11 cellular contexts compared by ENCODE assay signal in genomic region chr4:125045311-125045710, GRCh38.
DNase-seq lines count a peak whose midpoint lies in the region; ATAC-seq and TF ChIP-seq lines count a peak whose summit lies in the region.
"Had no signal": no experiment of that assay in that cellular context is flagged by ENCODE, and none has a peak within 500 bp of the region (broad histone marks: within the 10 kb centered on the region; RNA-seq: fewer than 3 reads in every experiment).

No MANE protein-coding gene starts in this region.

- peaks cover 29% of the 10 kb centered on the region for H3K4me1 Mint-ChIP-seq in mesothelial cell of epicardium
- H3K4me1 Mint-ChIP-seq: CD4-positive, CD25-positive, alpha-beta regulatory T cell had no signal

- H3K27me3 Mint-ChIP-seq in mesothelial cell of epicardium (ENCODE audit: low read depth), result no peaks in the 10 kb centered on the region
- H3K27me3 Mint-ChIP-seq: CD4-positive, CD25-positive, alpha-beta regulatory T cell had no signal

- no peak overlapping the region for H3K4me3 Mint-ChIP-seq in mesothelial cell of epicardium
- H3K4me3 Mint-ChIP-seq: CD4-positive, CD25-positive, alpha-beta regulatory T cell had no signal

- ATAC-seq in HG02642 (IDR thresholded peaks at IDR 0.05; ENCODE audit: poor library complexity, unreplicated experiment) (no peak), HG03045 (IDR thresholded peaks at IDR 0.05; ENCODE audit: unreplicated experiment) (no peak)

- TF ChIP-seq CTCF in mesothelial cell of epicardium (IDR thresholded peaks at IDR 0.05; ENCODE audit: unreplicated experiment), result no peak

- peaks cover 34% of the 10 kb centered on the region for H3K9me3 Mint-ChIP-seq in mesothelial cell of epicardium

- DNase-seq in OCI-M1 (lab: John Stamatoyannopoulos, UW), result peak; percentile 38
- DNase-seq in amniotic epithelial cell (ENCODE audit: low read depth), result peak; percentile 32
- DNase-seq in fibroblast of gingiva (ENCODE audit: low read depth), result peak; percentile 66
- no peak for DNase-seq in mesothelial cell of epicardium (ENCODE audit: low spot score in 2 of 2, unreplicated experiment in 2 of 2)
- no peak for DNase-seq in NCI-H187 treated with DMSO at 0.1 percent for 48 hours (lab: John Stamatoyannopoulos, UW)
- DNase-seq: ACHN; CD4-positive, CD25-positive, alpha-beta regulatory T cell; DMS53; GF-D8 had no signal

- peaks cover 23% of the 10 kb centered on the region for H3K36me3 Mint-ChIP-seq in mesothelial cell of epicardium
- H3K36me3 Mint-ChIP-seq: CD4-positive, CD25-positive, alpha-beta regulatory T cell had no signal

- peak overlapping the region; percentile 89 for H3K27ac Mint-ChIP-seq in mesothelial cell of epicardium
- H3K27ac Mint-ChIP-seq: CD4-positive, CD25-positive, alpha-beta regulatory T cell had no signal

Comparison
In these comparisons a context has a peak if more than half of its experiments do, and no peak if none do; other contexts are left out.
1. DNase-seq: peak in OCI-M1 (single experiment), amniotic epithelial cell (single experiment) and fibroblast of gingiva (single experiment); none in mesothelial cell of epicardium (0 of 2) and NCI-H187 treated with DMSO at 0.1 percent for 48 hours (single experiment).